Comparison of ENCODE assay signal across 34 cellular contexts in the genomic region with DNA sequence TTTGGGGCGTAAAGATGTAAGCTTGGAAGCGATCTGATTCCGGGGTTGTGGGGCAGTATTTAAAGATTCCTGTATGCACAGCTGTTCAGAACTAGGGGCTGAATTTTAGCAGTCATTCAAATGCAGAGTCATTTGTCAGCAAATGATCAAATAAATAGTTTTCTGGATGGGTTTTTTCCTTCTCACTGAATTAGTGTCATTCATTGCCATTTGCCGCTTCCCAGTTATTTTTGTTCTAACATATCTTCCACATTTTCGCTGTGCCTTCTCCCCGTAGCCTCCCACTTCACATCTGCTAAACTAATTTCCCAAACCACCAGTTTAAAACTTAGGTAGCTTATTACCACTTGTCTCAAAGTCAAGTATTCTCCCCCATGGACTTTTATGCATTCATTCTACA. TPM values are rescaled to one million over a fixed set of nuclear protein-coding genes. Genes with fewer than 3 reads are reported as not detected.
"Had no signal": no experiment of that assay in that cellular context is flagged by ENCODE, and none has a peak within 500 bp of the region (broad histone marks: within the 10 kb centered on the region; RNA-seq: fewer than 3 reads in every experiment).

No MANE protein-coding gene starts in this region.

- DNase-seq: activated B cell treated with CpG ODN at 0.5 μM for 24 hours; activated CD4-positive, alpha-beta memory T cell treated with anti-CD3 and anti-CD28 coated beads for 36 hours; activated CD4-positive, alpha-beta T cell treated with anti-CD3 and anti-CD28 coated beads for 36 hours; activated CD4-positive, alpha-beta T cell treated with anti-CD3 and anti-CD28 coated beads, Interleukin-2, amount 10 ng/mL, durations not matched to agents 24 days and 14 days; activated CD8-positive, alpha-beta memory T cell treated with anti-CD3 and anti-CD28 coated beads, Interleukin-2, amount 10 ng/mL, durations not matched to agents 7 days and 5 days; activated CD8-positive, alpha-beta memory T cell treated with anti-CD3 and anti-CD28 coated beads, Interleukin-2, amount 50 U/mL, for 4 hours; activated CD8-positive, alpha-beta T cell treated with anti-CD3 and anti-CD28 coated beads, Interleukin-2, amount 10 ng/mL, durations not matched to agents 7 days and 5 days; activated effector memory CD4-positive, alpha-beta T cell treated with anti-CD3 and anti-CD28 coated beads, Interleukin-2, amount 50 U/mL, for 16 hours; activated naive CD4-positive, alpha-beta T cell treated with anti-CD3 and anti-CD28 coated beads for 36 hours; activated naive CD8-positive, alpha-beta T cell treated with anti-CD3 and anti-CD28 coated beads for 36 hours; activated naive CD8-positive, alpha-beta T cell treated with anti-CD3 and anti-CD28 coated beads, Interleukin-2, amount 50 U/mL, for 24 hours; activated T-cell treated with anti-CD3 and anti-CD28 coated beads, Interleukin-2, amount 50 U/mL, for 1 hour; activated T-cell treated with anti-CD3 and anti-CD28 coated beads, Interleukin-2, amount 50 U/mL, for 48 hours; adrenal gland; aorta; body of pancreas; cortex of kidney; dermis blood vessel endothelial cell; effector CD8-positive, alpha-beta T cell; foreskin fibroblast; T-cell; T1000; WERI-Rb-1 had no signal

- H3K36me3 ChIP-seq: adrenal gland had no signal

- ATAC-seq: activated CD4-positive, alpha-beta T cell treated with anti-CD3 and anti-CD28 coated beads for 36 hours; activated CD4-positive, CD25-positive, alpha-beta regulatory T cell treated with anti-CD3 and anti-CD28 coated beads, Interleukin-2, amount 50 U/mL, for 24 hours; activated CD8-positive, alpha-beta memory T cell treated with anti-CD3 and anti-CD28 coated beads, Interleukin-2, amount 10 ng/mL, durations not matched to agents 7 days and 5 days; activated CD8-positive, alpha-beta T cell treated with anti-CD3 and anti-CD28 coated beads, Interleukin-2, amount 10 ng/mL, durations not matched to agents 7 days and 5 days; activated naive CD8-positive, alpha-beta T cell treated with anti-CD3 and anti-CD28 coated beads, Interleukin-2, amount 50 U/mL, for 24 hours; body of pancreas; esophagus mucosa; T-cell had no signal

- H3K36me3 Mint-ChIP-seq: activated CD4-positive, alpha-beta memory T cell treated with anti-CD3 and anti-CD28 coated beads for 36 hours; activated CD8-positive, alpha-beta memory T cell treated with anti-CD3 and anti-CD28 coated beads, Interleukin-2, amount 10 ng/mL, durations not matched to agents 7 days and 5 days; T-cell had no signal

- H3K27ac Mint-ChIP-seq: activated B cell treated with CpG ODN at 0.5 μM for 24 hours; activated CD4-positive, alpha-beta memory T cell treated with anti-CD3 and anti-CD28 coated beads for 36 hours; activated CD4-positive, alpha-beta T cell treated with anti-CD3 and anti-CD28 coated beads for 36 hours; activated CD4-positive, alpha-beta T cell treated with anti-CD3 and anti-CD28 coated beads, Interleukin-2, amount 10 ng/mL, durations not matched to agents 24 days and 14 days; activated CD8-positive, alpha-beta memory T cell treated with anti-CD3 and anti-CD28 coated beads, Interleukin-2, amount 10 ng/mL, durations not matched to agents 7 days and 5 days; activated CD8-positive, alpha-beta T cell treated with anti-CD3 and anti-CD28 coated beads, Interleukin-2, amount 10 ng/mL, durations not matched to agents 7 days and 5 days; activated naive CD4-positive, alpha-beta T cell treated with anti-CD3 and anti-CD28 coated beads for 36 hours; activated naive CD4-positive, alpha-beta T cell treated with anti-CD3 and anti-CD28 coated beads, Interleukin-2, amount 50 U/mL, for 24 hours; activated naive CD8-positive, alpha-beta T cell treated with anti-CD3 and anti-CD28 coated beads for 36 hours; activated naive CD8-positive, alpha-beta T cell treated with anti-CD3 and anti-CD28 coated beads, Interleukin-2, amount 50 U/mL, for 24 hours; activated T-helper 1 cell treated with anti-CD3 and anti-CD28 coated beads, Interleukin-12 subunit alpha, Interleukin-12 subunit beta, Interleukin-2, Interleukin-4 antibody, amounts not matched to agents 30 ng/mL and 10 ng/mL and 1 ng/mL, durations not matched to agents 14 hours and 24 hours and 36 hours; activated T-helper 2 cell treated with anti-CD3 and anti-CD28 coated beads, Interferon-gamma antibody, Interleukin-2, Interleukin-4, amounts not matched to agents 10 μg/mL and 5 μg/mL and 100 μg/mL, durations not matched to agents 14 hours and 24 hours and 36 hours; T-cell; T-helper 1 cell treated with Interleukin-12 subunit alpha and Interleukin-12 subunit beta and Interleukin-4 antibody, amounts not matched to agents 30 μg/mL and 1 μg/mL, for 36 hours; T-helper 2 cell treated with Interferon-gamma antibody and Interleukin-4, amounts not matched to agents 5 μg/mL and 100 μg/mL, for 36 hours had no signal

- H3K9me3 Mint-ChIP-seq: activated B cell treated with CpG ODN at 0.5 μM for 24 hours; activated CD4-positive, alpha-beta memory T cell treated with anti-CD3 and anti-CD28 coated beads for 36 hours; activated CD4-positive, alpha-beta T cell treated with anti-CD3 and anti-CD28 coated beads, Interleukin-2, amount 10 ng/mL, durations not matched to agents 24 days and 14 days; activated naive CD4-positive, alpha-beta T cell treated with anti-CD3 and anti-CD28 coated beads for 36 hours; activated naive CD4-positive, alpha-beta T cell treated with anti-CD3 and anti-CD28 coated beads, Interleukin-2, amount 50 U/mL, for 24 hours; activated naive CD8-positive, alpha-beta T cell treated with anti-CD3 and anti-CD28 coated beads for 36 hours; activated naive CD8-positive, alpha-beta T cell treated with anti-CD3 and anti-CD28 coated beads, Interleukin-2, amount 50 U/mL, for 24 hours; activated T-helper 1 cell treated with anti-CD3 and anti-CD28 coated beads, Interleukin-12 subunit alpha, Interleukin-12 subunit beta, Interleukin-2, Interleukin-4 antibody, amounts not matched to agents 30 ng/mL and 10 ng/mL and 1 ng/mL, durations not matched to agents 14 hours and 24 hours and 36 hours; activated T-helper 2 cell treated with anti-CD3 and anti-CD28 coated beads, Interferon-gamma antibody, Interleukin-2, Interleukin-4, amounts not matched to agents 10 μg/mL and 5 μg/mL and 100 μg/mL, durations not matched to agents 14 hours and 24 hours and 36 hours; T-cell; T-helper 1 cell treated with Interleukin-12 subunit alpha and Interleukin-12 subunit beta and Interleukin-4 antibody, amounts not matched to agents 30 μg/mL and 1 μg/mL, for 36 hours; T-helper 2 cell treated with Interferon-gamma antibody and Interleukin-4, amounts not matched to agents 5 μg/mL and 100 μg/mL, for 36 hours had no signal

- H3K4me3 Mint-ChIP-seq: activated B cell treated with CpG ODN at 0.5 μM for 24 hours; activated CD4-positive, alpha-beta memory T cell treated with anti-CD3 and anti-CD28 coated beads for 36 hours; activated CD4-positive, alpha-beta T cell treated with anti-CD3 and anti-CD28 coated beads for 36 hours; activated CD4-positive, alpha-beta T cell treated with anti-CD3 and anti-CD28 coated beads, Interleukin-2, amount 10 ng/mL, durations not matched to agents 24 days and 14 days; activated CD8-positive, alpha-beta memory T cell treated with anti-CD3 and anti-CD28 coated beads, Interleukin-2, amount 10 ng/mL, durations not matched to agents 7 days and 5 days; activated CD8-positive, alpha-beta T cell treated with anti-CD3 and anti-CD28 coated beads, Interleukin-2, amount 10 ng/mL, durations not matched to agents 7 days and 5 days; activated naive CD4-positive, alpha-beta T cell treated with anti-CD3 and anti-CD28 coated beads for 36 hours; activated naive CD4-positive, alpha-beta T cell treated with anti-CD3 and anti-CD28 coated beads, Interleukin-2, amount 50 U/mL, for 24 hours; activated naive CD8-positive, alpha-beta T cell treated with anti-CD3 and anti-CD28 coated beads for 36 hours; activated naive CD8-positive, alpha-beta T cell treated with anti-CD3 and anti-CD28 coated beads, Interleukin-2, amount 50 U/mL, for 24 hours; activated T-helper 1 cell treated with anti-CD3 and anti-CD28 coated beads, Interleukin-12 subunit alpha, Interleukin-12 subunit beta, Interleukin-2, Interleukin-4 antibody, amounts not matched to agents 30 ng/mL and 10 ng/mL and 1 ng/mL, durations not matched to agents 14 hours and 24 hours and 36 hours; T-cell; T-helper 1 cell treated with Interleukin-12 subunit alpha and Interleukin-12 subunit beta and Interleukin-4 antibody, amounts not matched to agents 30 μg/mL and 1 μg/mL, for 36 hours; T-helper 2 cell treated with Interferon-gamma antibody and Interleukin-4, amounts not matched to agents 5 μg/mL and 100 μg/mL, for 36 hours had no signal

- H3K27ac ChIP-seq: adrenal gland, body of pancreas, WERI-Rb-1 had no signal

- H3K4me3 ChIP-seq: adrenal gland, body of pancreas had no signal

- H3K27me3 Mint-ChIP-seq: activated CD4-positive, alpha-beta memory T cell treated with anti-CD3 and anti-CD28 coated beads for 36 hours; activated CD4-positive, alpha-beta T cell treated with anti-CD3 and anti-CD28 coated beads for 36 hours; activated CD4-positive, alpha-beta T cell treated with anti-CD3 and anti-CD28 coated beads, Interleukin-2, amount 10 ng/mL, durations not matched to agents 24 days and 14 days; activated CD8-positive, alpha-beta memory T cell treated with anti-CD3 and anti-CD28 coated beads, Interleukin-2, amount 10 ng/mL, durations not matched to agents 7 days and 5 days; activated naive CD4-positive, alpha-beta T cell treated with anti-CD3 and anti-CD28 coated beads, Interleukin-2, amount 50 U/mL, for 24 hours; activated naive CD8-positive, alpha-beta T cell treated with anti-CD3 and anti-CD28 coated beads for 36 hours; T-cell had no signal

- H3K27me3 ChIP-seq: adrenal gland, body of pancreas had no signal

- H3K9me3 ChIP-seq: adrenal gland, body of pancreas had no signal

RNA-seq across cellular contexts. Expression of gene CKMT2, which starts 41.4 kb away (rescaled TPM):
- total RNA-seq: activated B cell treated with CpG ODN at 0.5 μM for 24 hours; activated CD4-positive, alpha-beta memory T cell treated with anti-CD3 and anti-CD28 coated beads for 36 hours; activated CD4-positive, alpha-beta T cell treated with anti-CD3 and anti-CD28 coated beads for 36 hours; activated CD4-positive, alpha-beta T cell treated with anti-CD3 and anti-CD28 coated beads, Interleukin-2, amount 10 ng/mL, durations not matched to agents 24 days and 14 days; activated CD8-positive, alpha-beta memory T cell treated with anti-CD3 and anti-CD28 coated beads for 36 hours; activated CD8-positive, alpha-beta memory T cell treated with anti-CD3 and anti-CD28 coated beads, Interleukin-2, amount 10 ng/mL, durations not matched to agents 7 days and 5 days; activated CD8-positive, alpha-beta T cell treated with anti-CD3 and anti-CD28 coated beads, Interleukin-2, amount 10 ng/mL, durations not matched to agents 7 days and 5 days; activated naive CD4-positive, alpha-beta T cell treated with anti-CD3 and anti-CD28 coated beads for 36 hours; activated naive CD8-positive, alpha-beta T cell treated with anti-CD3 and anti-CD28 coated beads for 36 hours; activated T-helper 1 cell treated with anti-CD3 and anti-CD28 coated beads, Interleukin-12 subunit alpha, Interleukin-12 subunit beta, Interleukin-2, Interleukin-4 antibody, amounts not matched to agents 30 ng/mL and 10 ng/mL and 1 ng/mL, durations not matched to agents 14 hours and 24 hours and 36 hours; activated T-helper 2 cell treated with anti-CD3 and anti-CD28 coated beads, Interferon-gamma antibody, Interleukin-2, Interleukin-4, amounts not matched to agents 10 μg/mL and 5 μg/mL and 100 μg/mL, durations not matched to agents 14 hours and 24 hours and 36 hours; chondrocyte; endothelial cell of umbilical vein; epithelial cell of proximal tubule had no signal
